Comparison of ENCODE assay signal across 14 cellular contexts in genomic region chr6:112560651-112561050, GRCh38.
DNase-seq lines count a peak whose midpoint lies in the region; ATAC-seq and TF ChIP-seq lines count a peak whose summit lies in the region.
"Had no signal": no experiment of that assay in that cellular context is flagged by ENCODE, and none has a peak within 500 bp of the region (broad histone marks: within the 10 kb centered on the region; RNA-seq: fewer than 3 reads in every experiment).

No MANE protein-coding gene starts in this region.

- TF ChIP-seq CTCF in endothelial cell (IDR thresholded peaks at IDR 0.05; ENCODE audit: unreplicated experiment), result no peak
- no peak for TF ChIP-seq CTCF in coronary artery (IDR thresholded peaks at IDR 0.05)

- H3K36me3 Mint-ChIP-seq in endothelial cell (ENCODE audit: low read depth, unreplicated experiment), result no peaks in the 10 kb centered on the region

- intact Hi-C loops in left colon (cut with DNase I, micrococcal nuclease), result no loop called here

- no peak overlapping the region for H3K4me3 ChIP-seq in coronary artery
- H3K4me3 ChIP-seq: BLaER1, heart left ventricle had no signal

- H3K4me1 Mint-ChIP-seq in endothelial cell (ENCODE audit: unreplicated experiment), result no peaks in the 10 kb centered on the region
- H3K4me1 Mint-ChIP-seq: activated CD4-positive, alpha-beta T cell treated with anti-CD3 and anti-CD28 coated beads for 36 hours had no signal

- no peak overlapping the region for H3K27ac ChIP-seq in coronary artery
- H3K27ac ChIP-seq: BLaER1, heart left ventricle, parathyroid adenoma had no signal

- no peaks in the 10 kb centered on the region for H3K9me3 Mint-ChIP-seq in endothelial cell (ENCODE audit: unreplicated experiment)
- H3K9me3 Mint-ChIP-seq: activated naive CD4-positive, alpha-beta T cell treated with anti-CD3 and anti-CD28 coated beads for 36 hours had no signal

- peak; percentile 15 for DNase-seq in Daoy (ENCODE audit: low read depth)
- peak; percentile 3 for DNase-seq in HT-29 (ENCODE audit: low spot score)
- peak; percentile 22 for DNase-seq in RPMI7951 (ENCODE audit: low read depth)
- peak; percentile 7 for DNase-seq in endothelial cell (ENCODE audit: low spot score)
- no peak for DNase-seq in coronary artery (ENCODE audit: low spot score)
- DNase-seq in left colon, result no peak
- DNase-seq: activated CD4-positive, alpha-beta T cell treated with anti-CD3 and anti-CD28 coated beads for 36 hours; activated naive CD4-positive, alpha-beta T cell treated with anti-CD3 and anti-CD28 coated beads for 36 hours; DND-41; heart left ventricle; stimulated activated CD4-positive, alpha-beta T cell treated with anti-CD3 and anti-CD28 coated beads, Interleukin-4, amount 100 ng/mL, for 24 hours had no signal

- H3K27ac Mint-ChIP-seq in endothelial cell (ENCODE audit: unreplicated experiment), result no peak overlapping the region
- H3K27ac Mint-ChIP-seq: activated CD4-positive, alpha-beta T cell treated with anti-CD3 and anti-CD28 coated beads for 36 hours; activated naive CD4-positive, alpha-beta T cell treated with anti-CD3 and anti-CD28 coated beads for 36 hours had no signal

- H3K4me3 Mint-ChIP-seq in endothelial cell (ENCODE audit: unreplicated experiment), result no peak overlapping the region
- H3K4me3 Mint-ChIP-seq: activated CD4-positive, alpha-beta T cell treated with anti-CD3 and anti-CD28 coated beads for 36 hours; activated naive CD4-positive, alpha-beta T cell treated with anti-CD3 and anti-CD28 coated beads for 36 hours had no signal

- ATAC-seq in left colon, result no peak
- no peak for ATAC-seq in HG02852 (IDR thresholded peaks at IDR 0.05; ENCODE audit: unreplicated experiment)
- ATAC-seq: activated CD4-positive, alpha-beta T cell treated with anti-CD3 and anti-CD28 coated beads for 36 hours; heart left ventricle had no signal

- H3K27me3 Mint-ChIP-seq in endothelial cell (ENCODE audit: unreplicated experiment), result peaks cover 1% of the 10 kb centered on the region
- H3K27me3 Mint-ChIP-seq: activated CD4-positive, alpha-beta T cell treated with anti-CD3 and anti-CD28 coated beads for 36 hours had no signal

Comparison
In these comparisons a context has a peak if more than half of its experiments do, and no peak if none do; other contexts are left out.
1. DNase-seq: peak in Daoy (single experiment), HT-29 (single experiment), RPMI7951 (single experiment) and endothelial cell (single experiment); none in coronary artery (single experiment) and left colon (0 of 2).